ENCODE assay signal across 14 cellular contexts in the genomic region with DNA sequence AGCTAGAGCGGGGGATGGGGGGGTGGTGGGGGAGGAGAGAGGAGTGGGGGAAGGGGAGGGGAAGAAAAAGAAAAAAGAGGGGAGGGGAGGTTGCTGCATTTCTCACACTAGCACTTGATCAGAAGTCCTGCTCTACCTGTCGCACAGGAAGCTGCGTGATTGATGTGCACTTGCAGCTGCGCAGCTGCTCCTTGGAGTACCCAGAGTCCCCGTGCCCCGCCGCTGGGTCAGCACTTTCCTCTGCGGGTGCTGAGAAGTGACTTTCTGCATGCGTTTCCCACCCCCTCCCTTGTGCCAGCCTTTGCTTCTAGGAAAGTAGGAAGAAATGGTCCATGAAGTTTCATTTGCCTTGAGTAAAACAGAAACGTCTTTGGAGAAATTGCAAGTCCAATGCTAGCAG.
DNase-seq lines count a peak whose midpoint lies in the region; ATAC-seq and TF ChIP-seq lines count a peak whose summit lies in the region.
"Had no signal": no experiment of that assay in that cellular context is flagged by ENCODE, and none has a peak within 500 bp of the region (broad histone marks: within the 10 kb centered on the region; RNA-seq: fewer than 3 reads in every experiment).

No MANE protein-coding gene starts in this region.

- TF ChIP-seq CTCF in natural killer cell (IDR thresholded peaks at IDR 0.05): no peak
- no peak for TF ChIP-seq CTCF in lower lobe of right lung (IDR thresholded peaks at IDR 0.05)

- no peak for DNase-seq in natural killer cell
- DNase-seq in natural killer cell treated with Interleukin-12 subunit alpha and Interleukin-12 subunit beta and Interleukin-15 and Interleukin-18, amount 100 ng/mL, for 72 hours (ENCODE audit: low spot score): no peak
- peak; percentile 82 for DNase-seq in RPMI8226
- DNase-seq in lower lobe of right lung: peak; percentile 43
- DNase-seq in NCI-H345 (lab: John Stamatoyannopoulos, UW): no peak
- no peak for DNase-seq in NOMO-1 (lab: John Stamatoyannopoulos, UW; ENCODE audit: unreplicated experiment in 2 of 2)
- no peak for DNase-seq in activated CD4-positive, alpha-beta T cell treated with anti-CD3 and anti-CD28 coated beads, Interleukin-2, amount 50 U/mL, for 4 hours
- DNase-seq: activated CD4-positive, CD25-positive, alpha-beta regulatory T cell; activated CD8-positive, alpha-beta memory T cell treated with anti-CD3 and anti-CD28 coated beads, Interleukin-2, amount 50 U/mL, for 4 hours; activated naive CD4-positive, alpha-beta T cell treated with anti-CD3 and anti-CD28 coated beads, Interleukin-2, amount 50 U/mL, for 16 hours; left ventricle myocardium inferior; retina had no signal

- ATAC-seq in natural killer cell (peak in 1 of 3 donors; percentile 44), lower lobe of right lung (no peak), HG03175 (IDR thresholded peaks at IDR 0.05; ENCODE audit: unreplicated experiment) (no peak)
- no peak for ATAC-seq in natural killer cell treated with Interleukin-12 subunit alpha and Interleukin-12 subunit beta and Interleukin-15 and Interleukin-18, amount 100 ng/mL, for 72 hours

- H3K27me3 ChIP-seq in lower lobe of right lung (ENCODE audit: low read depth): no peaks in the 10 kb centered on the region

- H3K27ac Mint-ChIP-seq in natural killer cell: peak overlapping the region in 1 of 2 donors; percentile 63
- H3K27ac Mint-ChIP-seq in natural killer cell treated with Interleukin-12 subunit alpha and Interleukin-12 subunit beta and Interleukin-15 and Interleukin-18, amount 100 ng/mL, for 72 hours: no peak overlapping the region
- H3K27ac Mint-ChIP-seq: dendritic cell treated with granulocyte-macrophage colony-stimulating factor and Interleukin-4, amounts not matched to agents 40 ng/mL and 50 ng/mL, for 4 days had no signal

- H3K9me3 Mint-ChIP-seq in natural killer cell: no peaks in the 10 kb centered on the region
- H3K9me3 Mint-ChIP-seq in natural killer cell treated with Interleukin-12 subunit alpha and Interleukin-12 subunit beta and Interleukin-15 and Interleukin-18, amount 100 ng/mL, for 72 hours: no peaks in the 10 kb centered on the region
- H3K9me3 Mint-ChIP-seq: dendritic cell treated with granulocyte-macrophage colony-stimulating factor and Interleukin-4, amounts not matched to agents 40 ng/mL and 50 ng/mL, for 4 days had no signal

- H3K9me3 ChIP-seq in lower lobe of right lung: no peaks in the 10 kb centered on the region
- H3K9me3 ChIP-seq: left ventricle myocardium inferior had no signal

- no peak overlapping the region for H3K4me3 ChIP-seq in lower lobe of right lung
- H3K4me3 ChIP-seq: left ventricle myocardium inferior had no signal

- no peak overlapping the region for H3K27ac ChIP-seq in lower lobe of right lung
- H3K27ac ChIP-seq: left ventricle myocardium inferior had no signal

- no peaks in the 10 kb centered on the region for H3K4me1 ChIP-seq in lower lobe of right lung
- H3K4me1 ChIP-seq: left ventricle myocardium inferior had no signal

- no peaks in the 10 kb centered on the region for H3K36me3 ChIP-seq in lower lobe of right lung
- H3K36me3 ChIP-seq: left ventricle myocardium inferior had no signal

- intact Hi-C loops in natural killer cell (cut with micrococcal nuclease) (no loop called here), lower lobe of right lung (cut with DNase I) (no loop called here)

- H3K36me3 Mint-ChIP-seq in natural killer cell: no peaks in the 10 kb centered on the region
- H3K36me3 Mint-ChIP-seq in natural killer cell treated with Interleukin-12 subunit alpha and Interleukin-12 subunit beta and Interleukin-15 and Interleukin-18, amount 100 ng/mL, for 72 hours: peaks cover 9% of the 10 kb centered on the region

- H3K4me3 Mint-ChIP-seq in natural killer cell: peak overlapping the region; percentile 65
- H3K4me3 Mint-ChIP-seq in natural killer cell treated with Interleukin-12 subunit alpha and Interleukin-12 subunit beta and Interleukin-15 and Interleukin-18, amount 100 ng/mL, for 72 hours: no peak overlapping the region
- H3K4me3 Mint-ChIP-seq: dendritic cell treated with granulocyte-macrophage colony-stimulating factor and Interleukin-4, amounts not matched to agents 40 ng/mL and 50 ng/mL, for 4 days had no signal

- H3K27me3 Mint-ChIP-seq in natural killer cell (ENCODE audit: low read depth in 2 of 2): no peaks in the 10 kb centered on the region
- peaks cover 0 to 7% of the 10 kb centered on the region in 2 donors for H3K27me3 Mint-ChIP-seq in natural killer cell treated with Interleukin-12 subunit alpha and Interleukin-12 subunit beta and Interleukin-15 and Interleukin-18, amount 100 ng/mL, for 72 hours

- peaks cover 30 to 49% of the 10 kb centered on the region in 2 donors for H3K4me1 Mint-ChIP-seq in natural killer cell
- peaks cover 8 to 32% of the 10 kb centered on the region in 2 donors for H3K4me1 Mint-ChIP-seq in natural killer cell treated with Interleukin-12 subunit alpha and Interleukin-12 subunit beta and Interleukin-15 and Interleukin-18, amount 100 ng/mL, for 72 hours (ENCODE audit: low read depth in 2 of 2)

Comparison
In these comparisons a context has a peak if more than half of its experiments do, and no peak if none do; other contexts are left out.
1. DNase-seq: peak in RPMI8226 (single experiment) and lower lobe of right lung (single experiment); none in natural killer cell (single experiment), natural killer cell treated with Interleukin-12 subunit alpha and Interleukin-12 subunit beta and Interleukin-15 and Interleukin-18, amount 100 ng/mL, for 72 hours (single experiment), NCI-H345 (single experiment), NOMO-1 (0 of 2) and activated CD4-positive, alpha-beta T cell treated with anti-CD3 and anti-CD28 coated beads, Interleukin-2, amount 50 U/mL, for 4 hours (0 of 2).